27 cellular contexts compared by ENCODE assay signal in the genomic region with DNA sequence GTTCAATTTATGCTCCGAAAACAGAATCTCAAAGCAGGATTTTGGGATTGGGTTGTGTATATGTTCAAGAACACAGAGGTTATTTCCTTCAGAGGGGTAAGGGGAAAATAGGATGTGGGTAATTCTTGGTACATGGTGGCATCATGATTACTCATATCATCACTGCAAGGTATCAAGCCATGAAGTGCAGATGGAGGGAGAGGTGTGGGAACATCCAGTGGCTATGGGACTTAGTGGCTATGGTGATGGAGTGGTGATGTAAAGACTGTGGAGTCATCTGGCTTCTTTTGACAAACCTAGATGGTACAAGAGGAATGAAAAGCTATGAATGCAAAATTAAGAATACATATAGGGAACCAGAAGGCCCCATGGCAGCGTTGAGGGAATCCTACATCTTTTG.
"Had no signal": no experiment of that assay in that cellular context is flagged by ENCODE, and none has a peak within 500 bp of the region (broad histone marks: within the 10 kb centered on the region; RNA-seq: fewer than 3 reads in every experiment).

No MANE protein-coding gene starts in this region.

- H3K4me3 Mint-ChIP-seq: activated CD4-positive, alpha-beta memory T cell treated with anti-CD3 and anti-CD28 coated beads for 36 hours; activated naive CD8-positive, alpha-beta T cell; activated naive CD8-positive, alpha-beta T cell treated with anti-CD3 and anti-CD28 coated beads, Interleukin-2, amount 50 U/mL, for 24 hours; activated T-cell treated with anti-CD3 and anti-CD28 coated beads, Interleukin-2, amount 50 U/mL, for 72 hours; T-helper 1 cell treated with Interleukin-12 subunit alpha and Interleukin-12 subunit beta and Interleukin-4 antibody, amounts not matched to agents 30 μg/mL and 1 μg/mL, for 36 hours; T-helper 2 cell treated with Interferon-gamma antibody and Interleukin-4, amounts not matched to agents 5 μg/mL and 100 μg/mL, for 36 hours had no signal

- H3K27ac Mint-ChIP-seq: activated CD4-positive, alpha-beta memory T cell treated with anti-CD3 and anti-CD28 coated beads for 36 hours; activated naive CD8-positive, alpha-beta T cell; activated naive CD8-positive, alpha-beta T cell treated with anti-CD3 and anti-CD28 coated beads, Interleukin-2, amount 50 U/mL, for 24 hours; activated T-cell treated with anti-CD3 and anti-CD28 coated beads, Interleukin-2, amount 50 U/mL, for 72 hours; activated T-helper 2 cell treated with anti-CD3 and anti-CD28 coated beads, Interferon-gamma antibody, Interleukin-2, Interleukin-4, amounts not matched to agents 10 μg/mL and 5 μg/mL and 100 μg/mL, durations not matched to agents 14 hours and 24 hours and 36 hours; T-helper 1 cell treated with Interleukin-12 subunit alpha and Interleukin-12 subunit beta and Interleukin-4 antibody, amounts not matched to agents 30 μg/mL and 1 μg/mL, for 36 hours; T-helper 2 cell treated with Interferon-gamma antibody and Interleukin-4, amounts not matched to agents 5 μg/mL and 100 μg/mL, for 36 hours had no signal

- DNase-seq: activated CD4-positive, alpha-beta memory T cell treated with anti-CD3 and anti-CD28 coated beads for 36 hours; activated CD4-positive, alpha-beta T cell treated with anti-CD3 and anti-CD28 coated beads for 4 hours; activated CD4-positive, alpha-beta T cell treated with anti-CD3 and anti-CD28 coated beads, Interleukin-2, amount 50 U/mL, for 1 hour; activated gamma-delta T cell; activated naive CD4-positive, alpha-beta T cell treated with Interleukin-2 at 50 U/mL for 16 hours; activated naive CD8-positive, alpha-beta T cell treated with anti-CD3 and anti-CD28 coated beads, Interleukin-2, amount 50 U/mL, for 24 hours; activated T-cell treated with anti-CD3 and anti-CD28 coated beads, Interleukin-2, amount 50 U/mL, for 1 hour; activated T-cell treated with anti-CD3 and anti-CD28 coated beads, Interleukin-2, amount 50 U/mL, for 72 hours; aorta; MM.1S; MV-4-11; NCI-H1092; NCI-H1436 treated with DMSO at 0.1 percent for 48 hours; NCI-H1694 treated with DMSO at 0.1 percent for 48 hours; NCI-H2029; NCI-H345; NCI-H524 treated with DMSO at 0.1 percent for 48 hours; NK-92 treated with Interleukin-12 subunit alpha and Interleukin-12 subunit beta, amount 100 ng/mL, for 24 hours; PC-3; Peyer's patch; RPMI8226; SHP77 treated with DMSO at 0.1 percent for 48 hours; SK-N-SH had no signal

- H3K27me3 Mint-ChIP-seq: activated naive CD8-positive, alpha-beta T cell; activated naive CD8-positive, alpha-beta T cell treated with anti-CD3 and anti-CD28 coated beads, Interleukin-2, amount 50 U/mL, for 24 hours had no signal

- H3K9me3 Mint-ChIP-seq: activated CD4-positive, alpha-beta memory T cell treated with anti-CD3 and anti-CD28 coated beads for 36 hours; activated naive CD8-positive, alpha-beta T cell treated with anti-CD3 and anti-CD28 coated beads, Interleukin-2, amount 50 U/mL, for 24 hours; activated T-cell treated with anti-CD3 and anti-CD28 coated beads, Interleukin-2, amount 50 U/mL, for 72 hours; activated T-helper 2 cell treated with anti-CD3 and anti-CD28 coated beads, Interferon-gamma antibody, Interleukin-2, Interleukin-4, amounts not matched to agents 10 μg/mL and 5 μg/mL and 100 μg/mL, durations not matched to agents 14 hours and 24 hours and 36 hours; T-helper 1 cell treated with Interleukin-12 subunit alpha and Interleukin-12 subunit beta and Interleukin-4 antibody, amounts not matched to agents 30 μg/mL and 1 μg/mL, for 36 hours; T-helper 2 cell treated with Interferon-gamma antibody and Interleukin-4, amounts not matched to agents 5 μg/mL and 100 μg/mL, for 36 hours had no signal

- H3K4me1 Mint-ChIP-seq: activated naive CD8-positive, alpha-beta T cell treated with anti-CD3 and anti-CD28 coated beads, Interleukin-2, amount 50 U/mL, for 24 hours had no signal

- ATAC-seq: activated naive CD8-positive, alpha-beta T cell treated with anti-CD3 and anti-CD28 coated beads, Interleukin-2, amount 50 U/mL, for 24 hours; activated T-cell treated with anti-CD3 and anti-CD28 coated beads, Interleukin-2, amount 50 U/mL, for 72 hours; PC-3 had no signal

- H3K36me3 Mint-ChIP-seq: activated CD4-positive, alpha-beta memory T cell treated with anti-CD3 and anti-CD28 coated beads for 36 hours; activated naive CD8-positive, alpha-beta T cell had no signal
